1 cellular context compared by ENCODE assay signal in the genomic region with DNA sequence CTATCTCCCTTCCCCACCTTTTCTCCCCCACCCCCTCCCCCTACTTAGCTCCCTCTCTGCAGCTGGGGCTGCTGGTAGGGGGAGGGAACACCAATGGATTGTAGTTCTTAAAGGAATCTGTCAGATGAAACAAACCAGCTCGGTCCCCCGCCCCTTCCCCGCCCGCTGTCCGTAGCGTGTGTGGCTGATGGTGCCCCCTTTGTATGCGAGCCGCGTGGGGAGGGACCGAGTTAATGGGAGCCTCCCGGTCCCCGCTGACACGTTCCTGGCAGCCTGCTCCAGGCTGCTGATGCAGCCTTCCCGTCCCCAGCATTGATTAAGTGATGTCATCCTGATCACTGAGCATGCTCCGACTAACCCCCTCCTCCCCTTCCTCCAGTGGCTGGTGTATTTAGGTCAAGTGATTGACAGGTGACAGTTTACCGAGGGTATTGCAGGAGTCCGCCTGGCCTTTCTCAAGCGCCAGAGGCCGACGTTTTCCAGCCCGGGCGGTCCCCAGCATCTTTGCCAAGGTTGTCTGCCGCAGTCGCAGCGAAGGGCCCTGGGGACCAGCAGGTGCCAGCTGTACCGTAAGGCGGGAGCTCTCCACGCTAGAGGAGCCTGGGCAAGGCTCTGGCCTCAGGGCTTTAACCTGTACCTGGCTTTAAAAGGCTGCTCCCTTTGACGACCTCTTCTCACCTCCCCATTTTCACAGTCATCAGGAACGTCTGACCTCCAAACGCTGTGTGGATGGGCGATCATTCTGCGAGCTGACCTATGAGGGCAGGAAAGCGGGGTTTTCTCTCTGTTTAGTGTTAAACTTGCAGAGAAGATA.
TF ChIP-seq lines count a peak whose summit lies in the region.

No MANE protein-coding gene starts in this region.

TF ChIP-seq in HEK293, 187 proteins besides CTCF, POLR2A, EP300 and RAD21 (continued from another document):
- TF ChIP-seq, protein P1, sequence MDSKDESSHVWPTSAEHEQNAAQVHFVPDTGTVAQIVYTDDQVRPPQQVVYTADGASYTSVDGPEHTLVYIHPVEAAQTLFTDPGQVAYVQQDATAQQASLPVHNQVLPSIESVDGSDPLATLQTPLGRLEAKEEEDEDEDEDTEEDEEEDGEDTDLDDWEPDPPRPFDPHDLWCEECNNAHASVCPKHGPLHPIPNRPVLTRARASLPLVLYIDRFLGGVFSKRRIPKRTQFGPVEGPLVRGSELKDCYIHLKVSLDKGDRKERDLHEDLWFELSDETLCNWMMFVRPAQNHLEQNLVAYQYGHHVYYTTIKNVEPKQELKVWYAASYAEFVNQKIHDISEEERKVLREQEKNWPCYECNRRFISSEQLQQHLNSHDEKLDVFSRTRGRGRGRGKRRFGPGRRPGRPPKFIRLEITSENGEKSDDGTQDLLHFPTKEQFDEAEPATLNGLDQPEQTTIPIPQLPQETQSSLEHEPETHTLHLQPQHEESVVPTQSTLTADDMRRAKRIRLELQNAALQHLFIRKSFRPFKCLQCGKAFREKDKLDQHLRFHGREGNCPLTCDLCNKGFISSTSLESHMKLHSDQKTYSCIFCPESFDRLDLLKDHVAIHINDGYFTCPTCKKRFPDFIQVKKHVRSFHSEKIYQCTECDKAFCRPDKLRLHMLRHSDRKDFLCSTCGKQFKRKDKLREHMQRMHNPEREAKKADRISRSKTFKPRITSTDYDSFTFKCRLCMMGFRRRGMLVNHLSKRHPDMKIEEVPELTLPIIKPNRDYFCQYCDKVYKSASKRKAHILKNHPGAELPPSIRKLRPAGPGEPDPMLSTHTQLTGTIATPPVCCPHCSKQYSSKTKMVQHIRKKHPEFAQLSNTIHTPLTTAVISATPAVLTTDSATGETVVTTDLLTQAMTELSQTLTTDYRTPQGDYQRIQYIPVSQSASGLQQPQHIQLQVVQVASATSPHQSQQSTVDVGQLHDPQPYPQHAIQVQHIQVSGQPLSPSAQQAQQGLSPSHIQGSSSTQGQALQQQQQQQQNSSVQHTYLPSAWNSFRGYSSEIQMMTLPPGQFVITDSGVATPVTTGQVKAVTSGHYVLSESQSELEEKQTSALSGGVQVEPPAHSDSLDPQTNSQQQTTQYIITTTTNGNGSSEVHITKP (tag by site-specific recombination; IDR thresholded peaks at IDR 0.05) = peak; percentile 28; the same call in 1 of the 2 replicates
- TF ChIP-seq ZFP69B (tag by site-specific recombination; IDR thresholded peaks at IDR 0.05) = no peak
- TF ChIP-seq, protein P2, sequence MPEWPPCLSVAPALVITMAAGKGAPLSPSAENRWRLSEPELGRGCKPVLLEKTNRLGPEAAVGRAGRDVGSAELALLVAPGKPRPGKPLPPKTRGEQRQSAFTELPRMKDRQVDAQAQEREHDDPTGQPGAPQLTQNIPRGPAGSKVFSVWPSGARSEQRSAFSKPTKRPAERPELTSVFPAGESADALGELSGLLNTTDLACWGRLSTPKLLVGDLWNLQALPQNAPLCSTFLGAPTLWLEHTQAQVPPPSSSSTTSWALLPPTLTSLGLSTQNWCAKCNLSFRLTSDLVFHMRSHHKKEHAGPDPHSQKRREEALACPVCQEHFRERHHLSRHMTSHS (tag by site-specific recombination; IDR thresholded peaks at IDR 0.05) = no peak
- no peak for TF ChIP-seq ZFP41 (tag by site-specific recombination; IDR thresholded peaks at IDR 0.05; ENCODE audit: borderline replicate concordance)
- no peak for TF ChIP-seq ZNF707 (tag by site-specific recombination; IDR thresholded peaks at IDR 0.05)
- TF ChIP-seq, protein P3, sequence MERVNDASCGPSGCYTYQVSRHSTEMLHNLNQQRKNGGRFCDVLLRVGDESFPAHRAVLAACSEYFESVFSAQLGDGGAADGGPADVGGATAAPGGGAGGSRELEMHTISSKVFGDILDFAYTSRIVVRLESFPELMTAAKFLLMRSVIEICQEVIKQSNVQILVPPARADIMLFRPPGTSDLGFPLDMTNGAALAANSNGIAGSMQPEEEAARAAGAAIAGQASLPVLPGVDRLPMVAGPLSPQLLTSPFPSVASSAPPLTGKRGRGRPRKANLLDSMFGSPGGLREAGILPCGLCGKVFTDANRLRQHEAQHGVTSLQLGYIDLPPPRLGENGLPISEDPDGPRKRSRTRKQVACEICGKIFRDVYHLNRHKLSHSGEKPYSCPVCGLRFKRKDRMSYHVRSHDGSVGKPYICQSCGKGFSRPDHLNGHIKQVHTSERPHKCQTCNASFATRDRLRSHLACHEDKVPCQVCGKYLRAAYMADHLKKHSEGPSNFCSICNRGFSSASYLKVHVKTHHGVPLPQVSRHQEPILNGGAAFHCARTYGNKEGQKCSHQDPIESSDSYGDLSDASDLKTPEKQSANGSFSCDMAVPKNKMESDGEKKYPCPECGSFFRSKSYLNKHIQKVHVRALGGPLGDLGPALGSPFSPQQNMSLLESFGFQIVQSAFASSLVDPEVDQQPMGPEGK (tag by site-specific recombination; IDR thresholded peaks at IDR 0.05) = peak; percentile 63; the same call in 1 of the 2 replicates
- TF ChIP-seq, protein P4, sequence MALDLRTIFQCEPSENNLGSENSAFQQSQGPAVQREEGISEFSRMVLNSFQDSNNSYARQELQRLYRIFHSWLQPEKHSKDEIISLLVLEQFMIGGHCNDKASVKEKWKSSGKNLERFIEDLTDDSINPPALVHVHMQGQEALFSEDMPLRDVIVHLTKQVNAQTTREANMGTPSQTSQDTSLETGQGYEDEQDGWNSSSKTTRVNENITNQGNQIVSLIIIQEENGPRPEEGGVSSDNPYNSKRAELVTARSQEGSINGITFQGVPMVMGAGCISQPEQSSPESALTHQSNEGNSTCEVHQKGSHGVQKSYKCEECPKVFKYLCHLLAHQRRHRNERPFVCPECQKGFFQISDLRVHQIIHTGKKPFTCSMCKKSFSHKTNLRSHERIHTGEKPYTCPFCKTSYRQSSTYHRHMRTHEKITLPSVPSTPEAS (tag by site-specific recombination; IDR thresholded peaks at IDR 0.05) = no peak
- TF ChIP-seq BCL11B (tag by site-specific recombination; IDR thresholded peaks at IDR 0.05; ENCODE audit: low read depth) = no peak
- TF ChIP-seq, protein P5, sequence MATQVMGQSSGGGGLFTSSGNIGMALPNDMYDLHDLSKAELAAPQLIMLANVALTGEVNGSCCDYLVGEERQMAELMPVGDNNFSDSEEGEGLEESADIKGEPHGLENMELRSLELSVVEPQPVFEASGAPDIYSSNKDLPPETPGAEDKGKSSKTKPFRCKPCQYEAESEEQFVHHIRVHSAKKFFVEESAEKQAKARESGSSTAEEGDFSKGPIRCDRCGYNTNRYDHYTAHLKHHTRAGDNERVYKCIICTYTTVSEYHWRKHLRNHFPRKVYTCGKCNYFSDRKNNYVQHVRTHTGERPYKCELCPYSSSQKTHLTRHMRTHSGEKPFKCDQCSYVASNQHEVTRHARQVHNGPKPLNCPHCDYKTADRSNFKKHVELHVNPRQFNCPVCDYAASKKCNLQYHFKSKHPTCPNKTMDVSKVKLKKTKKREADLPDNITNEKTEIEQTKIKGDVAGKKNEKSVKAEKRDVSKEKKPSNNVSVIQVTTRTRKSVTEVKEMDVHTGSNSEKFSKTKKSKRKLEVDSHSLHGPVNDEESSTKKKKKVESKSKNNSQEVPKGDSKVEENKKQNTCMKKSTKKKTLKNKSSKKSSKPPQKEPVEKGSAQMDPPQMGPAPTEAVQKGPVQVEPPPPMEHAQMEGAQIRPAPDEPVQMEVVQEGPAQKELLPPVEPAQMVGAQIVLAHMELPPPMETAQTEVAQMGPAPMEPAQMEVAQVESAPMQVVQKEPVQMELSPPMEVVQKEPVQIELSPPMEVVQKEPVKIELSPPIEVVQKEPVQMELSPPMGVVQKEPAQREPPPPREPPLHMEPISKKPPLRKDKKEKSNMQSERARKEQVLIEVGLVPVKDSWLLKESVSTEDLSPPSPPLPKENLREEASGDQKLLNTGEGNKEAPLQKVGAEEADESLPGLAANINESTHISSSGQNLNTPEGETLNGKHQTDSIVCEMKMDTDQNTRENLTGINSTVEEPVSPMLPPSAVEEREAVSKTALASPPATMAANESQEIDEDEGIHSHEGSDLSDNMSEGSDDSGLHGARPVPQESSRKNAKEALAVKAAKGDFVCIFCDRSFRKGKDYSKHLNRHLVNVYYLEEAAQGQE (tag by site-specific recombination; IDR thresholded peaks at IDR 0.05) = no peak
- TF ChIP-seq ZNF664 (tag by site-specific recombination; IDR thresholded peaks at IDR 0.05) = no peak
- TF ChIP-seq, protein P6, sequence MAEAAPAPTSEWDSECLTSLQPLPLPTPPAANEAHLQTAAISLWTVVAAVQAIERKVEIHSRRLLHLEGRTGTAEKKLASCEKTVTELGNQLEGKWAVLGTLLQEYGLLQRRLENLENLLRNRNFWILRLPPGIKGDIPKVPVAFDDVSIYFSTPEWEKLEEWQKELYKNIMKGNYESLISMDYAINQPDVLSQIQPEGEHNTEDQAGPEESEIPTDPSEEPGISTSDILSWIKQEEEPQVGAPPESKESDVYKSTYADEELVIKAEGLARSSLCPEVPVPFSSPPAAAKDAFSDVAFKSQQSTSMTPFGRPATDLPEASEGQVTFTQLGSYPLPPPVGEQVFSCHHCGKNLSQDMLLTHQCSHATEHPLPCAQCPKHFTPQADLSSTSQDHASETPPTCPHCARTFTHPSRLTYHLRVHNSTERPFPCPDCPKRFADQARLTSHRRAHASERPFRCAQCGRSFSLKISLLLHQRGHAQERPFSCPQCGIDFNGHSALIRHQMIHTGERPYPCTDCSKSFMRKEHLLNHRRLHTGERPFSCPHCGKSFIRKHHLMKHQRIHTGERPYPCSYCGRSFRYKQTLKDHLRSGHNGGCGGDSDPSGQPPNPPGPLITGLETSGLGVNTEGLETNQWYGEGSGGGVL (tag by site-specific recombination; IDR thresholded peaks at IDR 0.05) = peak; percentile 53; the same call in 1 of the 2 replicates
- TF ChIP-seq SCRT1 (tag by site-specific recombination; IDR thresholded peaks at IDR 0.05; ENCODE audit: borderline replicate concordance) = no peak
- TF ChIP-seq MEIS1 (CRISPR knock-in tag; IDR thresholded peaks at IDR 0.05; ENCODE audit: borderline replicate concordance) = peak; percentile 23; the same call in 1 of the 2 replicates
- TF ChIP-seq EGR2 (tag by site-specific recombination; IDR thresholded peaks at IDR 0.05; ENCODE audit: low read depth) = no peak
- no peak for TF ChIP-seq ZNF214 (tag by site-specific recombination; IDR thresholded peaks at IDR 0.05; ENCODE audit: borderline replicate concordance)
- TF ChIP-seq, protein P7, sequence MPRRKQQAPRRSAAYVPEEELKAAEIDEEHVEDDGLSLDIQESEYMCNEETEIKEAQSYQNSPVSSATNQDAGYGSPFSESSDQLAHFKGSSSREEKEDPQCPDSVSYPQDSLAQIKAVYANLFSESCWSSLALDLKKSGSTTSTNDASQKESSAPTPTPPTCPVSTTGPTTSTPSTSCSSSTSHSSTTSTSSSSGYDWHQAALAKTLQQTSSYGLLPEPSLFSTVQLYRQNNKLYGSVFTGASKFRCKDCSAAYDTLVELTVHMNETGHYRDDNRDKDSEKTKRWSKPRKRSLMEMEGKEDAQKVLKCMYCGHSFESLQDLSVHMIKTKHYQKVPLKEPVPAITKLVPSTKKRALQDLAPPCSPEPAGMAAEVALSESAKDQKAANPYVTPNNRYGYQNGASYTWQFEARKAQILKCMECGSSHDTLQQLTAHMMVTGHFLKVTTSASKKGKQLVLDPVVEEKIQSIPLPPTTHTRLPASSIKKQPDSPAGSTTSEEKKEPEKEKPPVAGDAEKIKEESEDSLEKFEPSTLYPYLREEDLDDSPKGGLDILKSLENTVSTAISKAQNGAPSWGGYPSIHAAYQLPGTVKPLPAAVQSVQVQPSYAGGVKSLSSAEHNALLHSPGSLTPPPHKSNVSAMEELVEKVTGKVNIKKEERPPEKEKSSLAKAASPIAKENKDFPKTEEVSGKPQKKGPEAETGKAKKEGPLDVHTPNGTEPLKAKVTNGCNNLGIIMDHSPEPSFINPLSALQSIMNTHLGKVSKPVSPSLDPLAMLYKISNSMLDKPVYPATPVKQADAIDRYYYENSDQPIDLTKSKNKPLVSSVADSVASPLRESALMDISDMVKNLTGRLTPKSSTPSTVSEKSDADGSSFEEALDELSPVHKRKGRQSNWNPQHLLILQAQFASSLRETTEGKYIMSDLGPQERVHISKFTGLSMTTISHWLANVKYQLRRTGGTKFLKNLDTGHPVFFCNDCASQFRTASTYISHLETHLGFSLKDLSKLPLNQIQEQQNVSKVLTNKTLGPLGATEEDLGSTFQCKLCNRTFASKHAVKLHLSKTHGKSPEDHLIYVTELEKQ (tag by site-specific recombination; IDR thresholded peaks at IDR 0.05; ENCODE audit: borderline replicate concordance) = 0 out of 2 replicates have a peak, but pooled peaks have one; percentile 91
- TF ChIP-seq ZNF514 (tag by site-specific recombination; IDR thresholded peaks at IDR 0.05) = no peak
- TF ChIP-seq SP7 (tag by site-specific recombination; IDR thresholded peaks at IDR 0.05) = peak; percentile 57; the same call in 1 of the 2 replicates
- TF ChIP-seq, protein P8, sequence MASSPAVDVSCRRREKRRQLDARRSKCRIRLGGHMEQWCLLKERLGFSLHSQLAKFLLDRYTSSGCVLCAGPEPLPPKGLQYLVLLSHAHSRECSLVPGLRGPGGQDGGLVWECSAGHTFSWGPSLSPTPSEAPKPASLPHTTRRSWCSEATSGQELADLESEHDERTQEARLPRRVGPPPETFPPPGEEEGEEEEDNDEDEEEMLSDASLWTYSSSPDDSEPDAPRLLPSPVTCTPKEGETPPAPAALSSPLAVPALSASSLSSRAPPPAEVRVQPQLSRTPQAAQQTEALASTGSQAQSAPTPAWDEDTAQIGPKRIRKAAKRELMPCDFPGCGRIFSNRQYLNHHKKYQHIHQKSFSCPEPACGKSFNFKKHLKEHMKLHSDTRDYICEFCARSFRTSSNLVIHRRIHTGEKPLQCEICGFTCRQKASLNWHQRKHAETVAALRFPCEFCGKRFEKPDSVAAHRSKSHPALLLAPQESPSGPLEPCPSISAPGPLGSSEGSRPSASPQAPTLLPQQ (tag by site-specific recombination; IDR thresholded peaks at IDR 0.05) = no peak
- no peak for TF ChIP-seq ZNF76 (tag by site-specific recombination; IDR thresholded peaks at IDR 0.05; ENCODE audit: borderline replicate concordance, low read depth)
- TF ChIP-seq HOXD13 (CRISPR knock-in tag; IDR thresholded peaks at IDR 0.05; ENCODE audit: borderline replicate concordance) = no peak
- no peak for TF ChIP-seq ZNF501 (tag by site-specific recombination; IDR thresholded peaks at IDR 0.05)
- TF ChIP-seq, protein P9, sequence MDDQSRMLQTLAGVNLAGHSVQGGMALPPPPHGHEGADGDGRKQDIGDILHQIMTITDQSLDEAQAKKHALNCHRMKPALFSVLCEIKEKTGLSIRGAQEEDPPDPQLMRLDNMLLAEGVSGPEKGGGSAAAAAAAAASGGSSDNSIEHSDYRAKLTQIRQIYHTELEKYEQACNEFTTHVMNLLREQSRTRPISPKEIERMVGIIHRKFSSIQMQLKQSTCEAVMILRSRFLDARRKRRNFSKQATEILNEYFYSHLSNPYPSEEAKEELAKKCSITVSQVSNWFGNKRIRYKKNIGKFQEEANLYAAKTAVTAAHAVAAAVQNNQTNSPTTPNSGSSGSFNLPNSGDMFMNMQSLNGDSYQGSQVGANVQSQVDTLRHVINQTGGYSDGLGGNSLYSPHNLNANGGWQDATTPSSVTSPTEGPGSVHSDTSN (CRISPR knock-in tag; IDR thresholded peaks at IDR 0.05) = 0 out of 2 replicates have a peak, but pooled peaks have one; percentile 55
- TF ChIP-seq ZNF266 (tag by site-specific recombination; IDR thresholded peaks at IDR 0.05; ENCODE audit: low read depth) = no peak
- TF ChIP-seq, protein P10, sequence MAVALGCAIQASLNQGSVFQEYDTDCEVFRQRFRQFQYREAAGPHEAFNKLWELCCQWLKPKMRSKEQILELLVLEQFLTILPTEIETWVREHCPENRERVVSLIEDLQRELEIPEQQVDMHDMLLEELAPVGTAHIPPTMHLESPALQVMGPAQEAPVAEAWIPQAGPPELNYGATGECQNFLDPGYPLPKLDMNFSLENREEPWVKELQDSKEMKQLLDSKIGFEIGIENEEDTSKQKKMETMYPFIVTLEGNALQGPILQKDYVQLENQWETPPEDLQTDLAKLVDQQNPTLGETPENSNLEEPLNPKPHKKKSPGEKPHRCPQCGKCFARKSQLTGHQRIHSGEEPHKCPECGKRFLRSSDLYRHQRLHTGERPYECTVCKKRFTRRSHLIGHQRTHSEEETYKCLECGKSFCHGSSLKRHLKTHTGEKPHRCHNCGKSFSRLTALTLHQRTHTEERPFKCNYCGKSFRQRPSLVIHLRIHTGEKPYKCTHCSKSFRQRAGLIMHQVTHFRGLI (tag by site-specific recombination; IDR thresholded peaks at IDR 0.05) = no peak
